Comparison of ENCODE assay signal across 22 cellular contexts in the genomic region with DNA sequence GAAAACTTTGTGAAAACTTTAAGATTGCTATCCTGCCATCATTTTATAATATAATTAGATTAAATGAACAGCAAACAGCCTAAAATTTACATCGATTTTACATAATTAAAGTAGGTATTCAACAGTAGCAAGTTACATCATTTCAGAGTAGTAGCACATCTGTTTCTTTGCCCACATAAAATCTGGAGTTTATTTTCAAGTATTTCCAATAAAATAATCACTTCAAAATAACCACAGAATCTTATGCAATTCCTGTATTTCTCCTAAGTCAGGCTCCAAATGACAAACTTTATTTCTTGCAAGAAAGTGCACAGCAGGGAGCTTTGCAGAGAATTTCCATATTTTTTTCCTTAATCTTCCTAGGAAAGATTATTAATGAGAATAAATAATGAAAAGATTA.
"Had no signal": no experiment of that assay in that cellular context is flagged by ENCODE, and none has a peak within 500 bp of the region (broad histone marks: within the 10 kb centered on the region; RNA-seq: fewer than 3 reads in every experiment).

No MANE protein-coding gene starts in this region.

- DNase-seq: dorsolateral prefrontal cortex; effector CD8-positive, alpha-beta T cell; foreskin melanocyte; head of caudate nucleus; left colon; left ventricle myocardium superior; mesendoderm; naive B cell; occipital lobe; pancreas; right cardiac atrium; stimulated activated CD4-positive, alpha-beta T cell treated with anti-CD3 and anti-CD28 coated beads, Interleukin-4, amount 100 ng/mL, for 1 hour; stimulated activated CD8-positive, alpha-beta memory T cell treated with anti-CD3 and anti-CD28 coated beads, Interleukin-4, amount 100 ng/mL, for 48 hours; stimulated activated naive CD8-positive, alpha-beta T cell treated with anti-CD3 and anti-CD28 coated beads, Interleukin-15, Interleukin-2, amounts not matched to agents 100 U/mL and 50 U/mL, for 24 hours; thyroid gland; upper lobe of left lung; uterus had no signal

- H3K27ac ChIP-seq: coronary artery, dorsolateral prefrontal cortex, hepatocyte, pancreas, suprapubic skin, thyroid gland, upper lobe of left lung, uterus had no signal

- H3K27me3 ChIP-seq: dorsolateral prefrontal cortex, hepatocyte, pancreas, suprapubic skin, thyroid gland, upper lobe of left lung, uterus had no signal

- H3K9me3 ChIP-seq: pancreas, suprapubic skin, thyroid gland, upper lobe of left lung, uterus had no signal

- H3K36me3 ChIP-seq: pancreas, suprapubic skin, thyroid gland, upper lobe of left lung, uterus had no signal

- ATAC-seq: left colon; left ventricle myocardium superior; pancreas; right cardiac atrium; stimulated activated effector memory CD8-positive, alpha-beta T cell treated with anti-CD3 and anti-CD28 coated beads, Interleukin-12 subunit alpha, Interleukin-12 subunit beta, amount 100 ng/mL, for 72 hours; stimulated activated naive CD8-positive, alpha-beta T cell treated with anti-CD3 and anti-CD28 coated beads, Interleukin-15, Interleukin-2, amounts not matched to agents 100 U/mL and 50 U/mL, for 24 hours had no signal

- H3K4me1 ChIP-seq: pancreas, thyroid gland, uterus had no signal

- H3K4me3 ChIP-seq: coronary artery, dorsolateral prefrontal cortex, hepatocyte, lung, pancreas, suprapubic skin, thyroid gland, upper lobe of left lung, uterus had no signal
